8 cellular contexts compared by ENCODE assay signal in genomic region chr3:4290272-4290893, GRCh38. TPM values are rescaled to one million over a fixed set of nuclear protein-coding genes. Genes with fewer than 3 reads are reported as not detected.
DNase-seq lines count a peak whose midpoint lies in the region; ATAC-seq, FAIRE-seq and TF ChIP-seq lines count a peak whose summit lies in the region.

No MANE protein-coding gene starts in this region.

- H3K9me3 Mint-ChIP-seq in immature natural killer cell = no peaks in the 10 kb centered on the region
- no peaks in the 10 kb centered on the region for H3K9me3 Mint-ChIP-seq in stimulated activated naive CD8-positive, alpha-beta T cell treated with anti-CD3 and anti-CD28 coated beads, Interleukin-15, amount 100 ng/mL, for 72 hours
- H3K9me3 Mint-ChIP-seq in stimulated activated memory B cell treated with anti-CD40 and anti-IgM and Interleukin-4, amounts not matched to agents 10 μg/mL and 1 μg/mL and 100 μg/mL, for 72 hours = no peaks in the 10 kb centered on the region

- H3K27me3 Mint-ChIP-seq in immature natural killer cell (ENCODE audit: low read depth in 3 of 3) = peaks cover 0 to 3% (median 3%) of the 10 kb centered on the region in 3 donors
- no peaks in the 10 kb centered on the region for H3K27me3 Mint-ChIP-seq in stimulated activated naive CD8-positive, alpha-beta T cell treated with anti-CD3 and anti-CD28 coated beads, Interleukin-15, amount 100 ng/mL, for 72 hours
- no peaks in the 10 kb centered on the region for H3K27me3 Mint-ChIP-seq in stimulated activated memory B cell treated with anti-CD40 and anti-IgM and Interleukin-4, amounts not matched to agents 10 μg/mL and 1 μg/mL and 100 μg/mL, for 72 hours

- peak; percentile 93 for FAIRE-seq in GM12892 (lab: Jason Lieb, UNC)

- TF ChIP-seq POLR2A in GM12892 (IDR thresholded peaks at IDR 0.05; ENCODE audit: low read depth, low read length) = no peak

- H3K36me3 Mint-ChIP-seq in immature natural killer cell = no peaks in the 10 kb centered on the region
- no peaks in the 10 kb centered on the region for H3K36me3 Mint-ChIP-seq in stimulated activated memory B cell treated with anti-CD40 and anti-IgM and Interleukin-4, amounts not matched to agents 10 μg/mL and 1 μg/mL and 100 μg/mL, for 72 hours

- H3K4me3 Mint-ChIP-seq in immature natural killer cell = no peak overlapping the region
- H3K4me3 Mint-ChIP-seq in stimulated activated naive CD8-positive, alpha-beta T cell treated with anti-CD3 and anti-CD28 coated beads, Interleukin-15, amount 100 ng/mL, for 72 hours = no peak overlapping the region
- H3K4me3 Mint-ChIP-seq in stimulated activated memory B cell treated with anti-CD40 and anti-IgM and Interleukin-4, amounts not matched to agents 10 μg/mL and 1 μg/mL and 100 μg/mL, for 72 hours = no peak overlapping the region

- peaks cover 9 to 11% of the 10 kb centered on the region in 2 donors for H3K4me1 Mint-ChIP-seq in immature natural killer cell
- H3K4me1 Mint-ChIP-seq in stimulated activated naive CD8-positive, alpha-beta T cell treated with anti-CD3 and anti-CD28 coated beads, Interleukin-15, amount 100 ng/mL, for 72 hours = peaks cover 10% of the 10 kb centered on the region
- H3K4me1 Mint-ChIP-seq in stimulated activated memory B cell treated with anti-CD40 and anti-IgM and Interleukin-4, amounts not matched to agents 10 μg/mL and 1 μg/mL and 100 μg/mL, for 72 hours = peaks cover 6% of the 10 kb centered on the region

- peak; percentile 56 for DNase-seq in CD1c-positive myeloid dendritic cell (ENCODE audit: extremely low spot score)
- DNase-seq in GM12892 (ENCODE audit: insufficient read length) = no peak
- peak; percentile 1 for DNase-seq in NCI-H524 treated with DMSO at 0.1 percent for 48 hours (lab: John Stamatoyannopoulos, UW)
- DNase-seq in amniotic epithelial cell (ENCODE audit: low read depth) = peak; percentile 41
- DNase-seq in immature natural killer cell = peak; percentile 26 to 41 (median 31)
- peak; percentile 14 to 29 for DNase-seq in stimulated activated naive CD8-positive, alpha-beta T cell treated with anti-CD3 and anti-CD28 coated beads, Interleukin-15, amount 100 ng/mL, for 72 hours

- no peak overlapping the region for H3K27ac Mint-ChIP-seq in immature natural killer cell
- H3K27ac Mint-ChIP-seq in stimulated activated naive CD8-positive, alpha-beta T cell treated with anti-CD3 and anti-CD28 coated beads, Interleukin-15, amount 100 ng/mL, for 72 hours = no peak overlapping the region
- no peak overlapping the region for H3K27ac Mint-ChIP-seq in stimulated activated memory B cell treated with anti-CD40 and anti-IgM and Interleukin-4, amounts not matched to agents 10 μg/mL and 1 μg/mL and 100 μg/mL, for 72 hours

- peak; percentile 71 for ATAC-seq in HG02884 (IDR thresholded peaks at IDR 0.05; ENCODE audit: unreplicated experiment)
- peak; percentile 40 for ATAC-seq in stimulated activated naive CD8-positive, alpha-beta T cell treated with anti-CD3 and anti-CD28 coated beads, Interleukin-15, amount 100 ng/mL, for 72 hours
- no peak for ATAC-seq in stimulated activated memory B cell treated with anti-CD40 and anti-IgM and Interleukin-4, amounts not matched to agents 10 μg/mL and 1 μg/mL and 100 μg/mL, for 72 hours

RNA-seq across cellular contexts. Expression of gene SETMAR, which starts 12.8 kb away (rescaled TPM):
- polyA plus RNA-seq in GM12892 (2012; ENCODE audit: missing spikeins) = 11.9 TPM
- polyA plus RNA-seq in immature natural killer cell = 10 to 100 TPM in 2 of 3 donors, 1 to 10 TPM in 1; 9.8 to 11.1 (median 10.4) TPM
